ENCODE assay signal across 7 cellular contexts in genomic region chr21:40182491-40182890, GRCh38.
DNase-seq lines count a peak whose midpoint lies in the region; ATAC-seq and TF ChIP-seq lines count a peak whose summit lies in the region.
"Not testable (repeated sequence)": the region's sequence is repeated elsewhere in the genome, so short reads cannot be mapped to it uniquely, and the experiment has no call there.

No MANE protein-coding gene starts in this region.

- H3K27ac ChIP-seq in OCI-LY7 (ENCODE audit: low read depth, low read length, poor library complexity, severe bottlenecking); coronary artery; transverse colon: not testable (repeated sequence)

- not testable (repeated sequence) for H3K4me2 ChIP-seq in OCI-LY7 (ENCODE audit: low read length)

- peak; percentile 7 for DNase-seq in DMS53 (lab: John Stamatoyannopoulos, UW)
- DNase-seq in OCI-LY7 (ENCODE audit: low spot score): peak; percentile 1
- peak; percentile 5 for DNase-seq in activated CD4-positive, alpha-beta T cell treated with anti-CD3 and anti-CD28 coated beads for 36 hours
- DNase-seq in coronary artery (ENCODE audit: low spot score): peak; percentile 84
- not testable (repeated sequence) for DNase-seq in progenitor cell of endocrine pancreas (ENCODE audit: low spot score, unreplicated experiment); stimulated activated naive B cell treated with anti-CD40 and anti-IgM and Interleukin-4, amounts not matched to agents 10 μg/mL and 1 μg/mL and 100 μg/mL, for 72 hours
- DNase-seq in transverse colon: peak; percentile 20

- not testable (repeated sequence) for H2AFZ ChIP-seq in OCI-LY7 (ENCODE audit: low read length)

- H3K9me3 Mint-ChIP-seq in activated CD4-positive, alpha-beta T cell treated with anti-CD3 and anti-CD28 coated beads for 36 hours (ENCODE audit: low read depth): peaks cover 13% of the 10 kb centered on the region
- not testable (repeated sequence) for H3K9me3 Mint-ChIP-seq in progenitor cell of endocrine pancreas (ENCODE audit: low read depth)
- H3K9me3 Mint-ChIP-seq in stimulated activated naive B cell treated with anti-CD40 and anti-IgM and Interleukin-4, amounts not matched to agents 10 μg/mL and 1 μg/mL and 100 μg/mL, for 72 hours: peaks cover 9 to 17% of the 10 kb centered on the region in 2 donors

- H3K4me1 ChIP-seq in OCI-LY7 (ENCODE audit: insufficient read depth, low read length, poor library complexity, severe bottlenecking); transverse colon: not testable (repeated sequence)

- intact Hi-C loops in OCI-LY7 (cut with micrococcal nuclease; ENCODE audit: unreplicated experiment); activated CD4-positive, alpha-beta T cell treated with anti-CD3 and anti-CD28 coated beads for 36 hours (cut with DNase I, micrococcal nuclease); transverse colon (cut with DNase I; ENCODE audit: low total_unique reads): not testable (repeated sequence)

- not testable (repeated sequence) for H3K4me3 Mint-ChIP-seq in activated CD4-positive, alpha-beta T cell treated with anti-CD3 and anti-CD28 coated beads for 36 hours; progenitor cell of endocrine pancreas (ENCODE audit: low read depth)
- H3K4me3 Mint-ChIP-seq in stimulated activated naive B cell treated with anti-CD40 and anti-IgM and Interleukin-4, amounts not matched to agents 10 μg/mL and 1 μg/mL and 100 μg/mL, for 72 hours: peak overlapping the region in 1 of 2 donors; percentile 1

- not testable (repeated sequence) for ATAC-seq in activated CD4-positive, alpha-beta T cell treated with anti-CD3 and anti-CD28 coated beads for 36 hours; stimulated activated naive B cell treated with anti-CD40 and anti-IgM and Interleukin-4, amounts not matched to agents 10 μg/mL and 1 μg/mL and 100 μg/mL, for 72 hours (replicated peaks)

- TF ChIP-seq POLR2A in transverse colon (IDR thresholded peaks at IDR 0.05): not testable (repeated sequence)

- POLR2A ChIA-PET in OCI-LY7 (lab: Charles Lee); activated CD4-positive, alpha-beta T cell treated with anti-CD3 and anti-CD28 coated beads for 36 hours (lab: Charles Lee): not testable (repeated sequence)

- H3K27ac Mint-ChIP-seq in activated CD4-positive, alpha-beta T cell treated with anti-CD3 and anti-CD28 coated beads for 36 hours: not testable (repeated sequence)
- peak overlapping the region; percentile 73 for H3K27ac Mint-ChIP-seq in progenitor cell of endocrine pancreas
- peak overlapping the region; percentile 89 for H3K27ac Mint-ChIP-seq in stimulated activated naive B cell treated with anti-CD40 and anti-IgM and Interleukin-4, amounts not matched to agents 10 μg/mL and 1 μg/mL and 100 μg/mL, for 72 hours

- not testable (repeated sequence) for TF ChIP-seq CTCF in OCI-LY7 (conservative IDR thresholded peaks at IDR 0.05; ENCODE audit: low read length); coronary artery (IDR thresholded peaks at IDR 0.05); progenitor cell of endocrine pancreas (IDR thresholded peaks at IDR 0.05; ENCODE audit: unreplicated experiment); transverse colon (IDR thresholded peaks at IDR 0.05)

- not testable (repeated sequence) for H3K27me3 Mint-ChIP-seq in activated CD4-positive, alpha-beta T cell treated with anti-CD3 and anti-CD28 coated beads for 36 hours; progenitor cell of endocrine pancreas; stimulated activated naive B cell treated with anti-CD40 and anti-IgM and Interleukin-4, amounts not matched to agents 10 μg/mL and 1 μg/mL and 100 μg/mL, for 72 hours

- WGBS in transverse colon (ENCODE audit: low coverage in 1 of 2), 2 donors: 86 to 95% methylated on average over 6 to 14 of the region's 19 CpGs

- CTCF ChIA-PET in OCI-LY7 (lab: Charles Lee; ENCODE audit: unreplicated experiment); activated CD4-positive, alpha-beta T cell treated with anti-CD3 and anti-CD28 coated beads for 36 hours (lab: Charles Lee): not testable (repeated sequence)

- not testable (repeated sequence) for TF ChIP-seq EP300 in transverse colon (IDR thresholded peaks at IDR 0.05; ENCODE audit: low read depth)

- H4K20me1 ChIP-seq in OCI-LY7 (ENCODE audit: insufficient read depth, low read length): not testable (repeated sequence)

- BruUV-seq in OCI-LY7 (replicated peaks; lab: Mats Ljungman, UMichigan): not testable (repeated sequence)

- H3K27me3 ChIP-seq in transverse colon: not testable (repeated sequence)

- H3K4me3 ChIP-seq in OCI-LY7 (ENCODE audit: low read depth, low read length, poor library complexity, severe bottlenecking); coronary artery; transverse colon: not testable (repeated sequence)

- H3K36me3 Mint-ChIP-seq in activated CD4-positive, alpha-beta T cell treated with anti-CD3 and anti-CD28 coated beads for 36 hours (ENCODE audit: low read depth); stimulated activated naive B cell treated with anti-CD40 and anti-IgM and Interleukin-4, amounts not matched to agents 10 μg/mL and 1 μg/mL and 100 μg/mL, for 72 hours: not testable (repeated sequence)
- peaks cover 12% of the 10 kb centered on the region for H3K36me3 Mint-ChIP-seq in progenitor cell of endocrine pancreas (ENCODE audit: insufficient read depth)

- not testable (repeated sequence) for H3K36me3 ChIP-seq in OCI-LY7 (ENCODE audit: insufficient read depth, low read length); transverse colon

- not testable (repeated sequence) for H3K4me1 Mint-ChIP-seq in activated CD4-positive, alpha-beta T cell treated with anti-CD3 and anti-CD28 coated beads for 36 hours; progenitor cell of endocrine pancreas (ENCODE audit: low read depth); stimulated activated naive B cell treated with anti-CD40 and anti-IgM and Interleukin-4, amounts not matched to agents 10 μg/mL and 1 μg/mL and 100 μg/mL, for 72 hours

- H3K9me3 ChIP-seq in OCI-LY7 (ENCODE audit: low read length); transverse colon: not testable (repeated sequence)

- not testable (repeated sequence) for H3K9me2 ChIP-seq in OCI-LY7 (ENCODE audit: insufficient read depth, low read length)

- in situ Hi-C loops in transverse colon (cut with MboI; ENCODE audit: low pct_ligation_motif_present in 1 of 4, low pct_unique_long_range_greater_than_20kb in 1 of 4, low sequenced_read_pairs in 3 of 4): not testable (repeated sequence)

- not testable (repeated sequence) for H3K79me2 ChIP-seq in OCI-LY7 (ENCODE audit: insufficient read depth, low read depth, low read length)
